7 cellular contexts compared by ENCODE assay signal in genomic region chr15:41904487-41905359, GRCh38. TPM values are rescaled to one million over a fixed set of nuclear protein-coding genes. Genes with fewer than 3 reads are reported as not detected.
DNase-seq lines count a peak whose midpoint lies in the region; ATAC-seq and TF ChIP-seq lines count a peak whose summit lies in the region.

No MANE protein-coding gene starts in this region.

- ATAC-seq in activated naive CD4-positive, alpha-beta T cell treated with anti-CD3 and anti-CD28 coated beads, Interleukin-2, amount 50 U/mL, for 72 hours: peak; percentile 77 to 83
- peak; percentile 67 for ATAC-seq in Right ventricle myocardium inferior

- intact Hi-C loops in Right ventricle myocardium inferior (cut with DNase I) (loop anchor here (1.0 kb wide), 2 partner anchors 24 to 130 kb away; partner anchors contain the start of gene MAPKBP1), posterior vena cava (cut with DNase I) (loop anchor here in 1 of 2 donors (10.0 kb wide), 1 partner anchor 130 kb away; the partner anchor contains the start of gene MAPKBP1)

- no peak overlapping the region for H3K4me3 ChIP-seq in GM12875 (ENCODE audit: low read depth, low read length)

- DNase-seq in SKM-1 treated with dmso at 0.1 percent for 144 hours (lab: John Stamatoyannopoulos, UW; ENCODE audit: unreplicated experiment): peak; percentile 43
- peak; percentile 65 to 71 for DNase-seq in activated naive CD4-positive, alpha-beta T cell treated with anti-CD3 and anti-CD28 coated beads, Interleukin-2, amount 50 U/mL, for 72 hours (ENCODE audit: low spot score in 2 of 2)
- DNase-seq in Right ventricle myocardium inferior (ENCODE audit: missing footprints): no peak
- peak; percentile 19 for DNase-seq in pulmonary artery endothelial cell (ENCODE audit: low read depth, low spot score)
- no peak for DNase-seq in posterior vena cava (ENCODE audit: low spot score)

- H3K9me3 Mint-ChIP-seq in activated naive CD4-positive, alpha-beta T cell treated with anti-CD3 and anti-CD28 coated beads, Interleukin-2, amount 50 U/mL, for 72 hours: no peaks in the 10 kb centered on the region

- peak overlapping the region; percentile 10 to 72 for H3K27ac Mint-ChIP-seq in activated naive CD4-positive, alpha-beta T cell treated with anti-CD3 and anti-CD28 coated beads, Interleukin-2, amount 50 U/mL, for 72 hours

- peaks cover 7 to 45% of the 10 kb centered on the region in 2 donors for H3K36me3 Mint-ChIP-seq in activated naive CD4-positive, alpha-beta T cell treated with anti-CD3 and anti-CD28 coated beads, Interleukin-2, amount 50 U/mL, for 72 hours

- TF ChIP-seq CTCF in GM12875 (IDR thresholded peaks at IDR 0.05; ENCODE audit: borderline replicate concordance, insufficient read depth, low read depth, low read length) (peak; percentile 81), LNCAP (IDR thresholded peaks at IDR 0.05) (peak; percentile 71)

RNA-seq across cellular contexts. Expression of gene SPTBN5, which starts 10.9 kb away (rescaled TPM):
- total RNA-seq in activated naive CD4-positive, alpha-beta T cell treated with anti-CD3 and anti-CD28 coated beads, Interleukin-2, amount 50 U/mL, for 72 hours: 1 to 10 TPM in 1 of 2 donors, under 1 TPM in 1; 0.55 to 1.4 TPM
- total RNA-seq in Right ventricle myocardium inferior (3.5 TPM), pulmonary artery endothelial cell (3.6 and 12.0 TPM in 2 replicates), posterior vena cava (1 to 10 TPM in 1 of 2 donors, under 1 TPM in 1; 0.71 to 1.3 TPM)

Comparison
In these comparisons a context has a peak if more than half of its experiments do, and no peak if none do; other contexts are left out.
1. DNase-seq: peak in SKM-1 treated with dmso at 0.1 percent for 144 hours (single experiment), activated naive CD4-positive, alpha-beta T cell treated with anti-CD3 and anti-CD28 coated beads, Interleukin-2, amount 50 U/mL, for 72 hours (2 of 2) and pulmonary artery endothelial cell (single experiment); none in Right ventricle myocardium inferior (single experiment) and posterior vena cava (single experiment).